In the genomic region with DNA sequence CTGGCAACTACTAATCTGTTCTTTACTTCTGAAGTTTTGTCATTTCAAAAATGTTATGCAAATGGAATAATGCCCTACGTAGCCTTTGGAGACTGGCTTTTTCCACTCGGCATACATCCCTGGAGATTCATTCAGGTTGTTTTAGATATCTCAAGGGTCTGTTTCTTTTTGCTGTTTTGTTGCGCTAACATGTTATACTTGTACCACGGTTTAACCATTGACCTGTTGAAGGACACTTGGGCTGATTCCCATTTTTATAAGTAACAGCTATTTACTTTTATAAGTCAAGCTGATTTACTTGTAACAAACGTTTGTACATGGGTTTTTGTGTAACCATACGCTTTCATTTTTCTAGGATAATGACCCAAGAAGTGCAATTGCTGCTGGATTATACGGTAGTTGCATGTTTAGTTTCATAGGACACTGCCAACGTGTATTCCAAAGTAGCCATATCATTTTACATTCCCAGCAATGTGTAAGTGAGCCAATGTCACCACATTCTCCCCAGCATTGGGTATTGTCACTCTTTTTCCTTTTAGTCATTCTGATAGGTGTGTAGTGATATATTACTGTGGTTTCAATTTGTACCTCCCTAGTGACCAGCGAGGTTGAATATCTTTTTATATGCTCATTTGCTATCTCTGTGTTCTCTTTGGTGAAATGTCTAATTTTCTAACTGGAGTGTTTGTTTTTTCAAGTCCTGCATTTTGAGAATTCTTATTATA, we compare ENCODE assay signal across 22 cellular contexts.
"Had no signal": no experiment of that assay in that cellular context is flagged by ENCODE, and none has a peak within 500 bp of the region (broad histone marks: within the 10 kb centered on the region; RNA-seq: fewer than 3 reads in every experiment).

No MANE protein-coding gene starts in this region.

- H3K27me3 Mint-ChIP-seq: activated CD4-positive, alpha-beta memory T cell treated with anti-CD3 and anti-CD28 coated beads, Interleukin-2, amount 10 ng/mL, durations not matched to agents 7 days and 5 days; activated T-cell treated with anti-CD3 and anti-CD28 coated beads, Interleukin-2, amount 50 U/mL, for 24 hours; dendritic cell treated with granulocyte-macrophage colony-stimulating factor and Interleukin-4, amounts not matched to agents 40 ng/mL and 50 ng/mL, for 4 days had no signal

- H3K27me3 ChIP-seq: ascending aorta, esophagus squamous epithelium, transverse colon, vagina had no signal

- H3K36me3 ChIP-seq: ascending aorta, esophagus squamous epithelium, lower lobe of right lung, transverse colon, vagina, WERI-Rb-1 had no signal

- FAIRE-seq: bronchial epithelial cell, endothelial cell of umbilical vein had no signal

- H3K9ac ChIP-seq: parathyroid adenoma had no signal

- H3K4me3 Mint-ChIP-seq: activated CD4-positive, alpha-beta memory T cell treated with anti-CD3 and anti-CD28 coated beads, Interleukin-2, amount 10 ng/mL, durations not matched to agents 7 days and 5 days; activated T-cell treated with anti-CD3 and anti-CD28 coated beads, Interleukin-2, amount 50 U/mL, for 24 hours; dendritic cell treated with granulocyte-macrophage colony-stimulating factor and Interleukin-4, amounts not matched to agents 40 ng/mL and 50 ng/mL, for 4 days; natural killer cell had no signal

- H3K9me3 Mint-ChIP-seq: dendritic cell treated with granulocyte-macrophage colony-stimulating factor and Interleukin-4, amounts not matched to agents 40 ng/mL and 50 ng/mL, for 4 days had no signal

- H3K4me3 ChIP-seq: ascending aorta, esophagus squamous epithelium, lower lobe of right lung, transverse colon, vagina had no signal

- H3K79me2 ChIP-seq: parathyroid adenoma had no signal

- DNase-seq: activated CD4-positive, alpha-beta memory T cell treated with anti-CD3 and anti-CD28 coated beads, Interleukin-2, amount 10 ng/mL, durations not matched to agents 7 days and 5 days; activated effector memory CD4-positive, alpha-beta T cell treated with anti-CD3 and anti-CD28 coated beads, Interleukin-2, amount 50 U/mL, for 16 hours; activated naive CD4-positive, alpha-beta T cell treated with anti-CD3 and anti-CD28 coated beads, Interleukin-2, amount 50 U/mL, for 16 hours; activated T-cell treated with anti-CD3 and anti-CD28 coated beads, Interleukin-2, amount 50 U/mL, for 24 hours; effector CD8-positive, alpha-beta T cell; esophagus squamous epithelium; lower lobe of right lung; natural killer cell; stimulated activated CD4-positive, alpha-beta T cell treated with anti-CD3 and anti-CD28 coated beads, Interleukin-12 subunit alpha, Interleukin-12 subunit beta, amount 100 ng/mL, for 4 hours; stimulated activated CD4-positive, alpha-beta T cell treated with anti-CD3 and anti-CD28 coated beads, Interleukin-1b, Interleukin-23, amount 100 ng/mL, for 48 hours; stimulated activated CD8-positive, alpha-beta memory T cell treated with anti-CD3 and anti-CD28 coated beads, Interleukin-4, amount 100 ng/mL, for 48 hours; stimulated activated naive CD4-positive, alpha-beta T cell treated with Interleukin-2 at 50 U/mL for 16 hours; SW 1271; T-helper 2 cell; transverse colon; WERI-Rb-1 had no signal

- H3K9me3 ChIP-seq: ascending aorta, esophagus squamous epithelium, lower lobe of right lung, transverse colon, vagina had no signal

- H3K27ac Mint-ChIP-seq: activated CD4-positive, alpha-beta memory T cell treated with anti-CD3 and anti-CD28 coated beads, Interleukin-2, amount 10 ng/mL, durations not matched to agents 7 days and 5 days; activated T-cell treated with anti-CD3 and anti-CD28 coated beads, Interleukin-2, amount 50 U/mL, for 24 hours; dendritic cell treated with granulocyte-macrophage colony-stimulating factor and Interleukin-4, amounts not matched to agents 40 ng/mL and 50 ng/mL, for 4 days; natural killer cell had no signal

- ATAC-seq: lower lobe of right lung, natural killer cell had no signal

- H2AFZ ChIP-seq: parathyroid adenoma had no signal

- H3K4me1 ChIP-seq: esophagus squamous epithelium, lower lobe of right lung, parathyroid adenoma, vagina had no signal

- H3K27ac ChIP-seq: ascending aorta, esophagus squamous epithelium, lower lobe of right lung, parathyroid adenoma, transverse colon, vagina, WERI-Rb-1 had no signal
